1 cellular context compared by ENCODE assay signal in the genomic region with DNA sequence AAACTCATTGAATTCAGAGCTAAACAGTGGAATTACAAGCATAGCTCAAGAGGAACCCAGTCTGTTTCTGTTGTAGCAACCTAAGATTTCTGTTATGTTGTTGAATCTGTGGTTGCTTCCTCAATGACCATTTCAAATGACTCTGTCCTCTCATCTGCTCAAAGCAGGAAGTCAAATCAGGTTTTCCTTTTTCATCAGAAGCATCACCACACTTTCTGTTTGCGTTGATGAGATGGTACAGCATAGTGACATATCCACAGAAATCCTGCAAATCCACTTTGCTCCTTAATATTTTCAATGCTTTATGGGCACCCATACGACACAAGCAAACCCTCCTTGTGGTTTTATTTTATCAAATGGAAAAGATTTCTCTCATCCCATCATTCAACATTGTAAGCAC.
TF ChIP-seq lines count a peak whose summit lies in the region.

No MANE protein-coding gene starts in this region.

TF ChIP-seq in SK-N-SH treated with all-trans-retinoic acid at 6 μM for 48 hours, 23 proteins besides CTCF, POLR2A, EP300 and RAD21 (continued from another document):
- TF ChIP-seq TSHZ2 (CRISPR knock-in tag; IDR thresholded peaks at IDR 0.05) (no peak), GLIS3 (CRISPR knock-in tag; IDR thresholded peaks at IDR 0.05) (no peak), ISL1 (CRISPR knock-in tag; IDR thresholded peaks at IDR 0.05) (no peak), POU6F1 (CRISPR knock-in tag; IDR thresholded peaks at IDR 0.05; ENCODE audit: borderline replicate concordance, low read depth) (no peak), PPARA (CRISPR knock-in tag; IDR thresholded peaks at IDR 0.05; ENCODE audit: borderline replicate concordance) (no peak), ZFP30 (CRISPR knock-in tag; IDR thresholded peaks at IDR 0.05) (no peak), SNAI2 (CRISPR knock-in tag; IDR thresholded peaks at IDR 0.05) (no peak), ZC3H10 (CRISPR knock-in tag; IDR thresholded peaks at IDR 0.05) (no peak)
